Comparison of ENCODE assay signal across 13 cellular contexts in genomic region chr3:26307805-26308204, GRCh38.
DNase-seq lines count a peak whose midpoint lies in the region.
"Had no signal": no experiment of that assay in that cellular context is flagged by ENCODE, and none has a peak within 500 bp of the region (broad histone marks: within the 10 kb centered on the region; RNA-seq: fewer than 3 reads in every experiment).

No MANE protein-coding gene starts in this region.

- H4K91ac ChIP-seq in trophoblast cell (ENCODE audit: low read depth, low read length) = no peak overlapping the region

- peak overlapping the region; percentile 91 for H2BK5ac ChIP-seq in trophoblast cell (ENCODE audit: low read depth, low read length, poor library complexity)

- in situ Hi-C loops in G401 (cut with HindIII; ENCODE audit: low sequenced_read_pairs) = no loop called here

- H3K36me3 ChIP-seq in trophoblast cell (ENCODE audit: control insufficient read depth in 1 of 2, insufficient read depth in 2 of 2, low read length in 2 of 2) = no peaks in the 10 kb centered on the region
- no peaks in the 10 kb centered on the region for H3K36me3 ChIP-seq in effector memory CD4-positive, alpha-beta T cell (ENCODE audit: control insufficient read depth, insufficient read depth, low read length)

- no peak overlapping the region for H2AFZ ChIP-seq in trophoblast cell (ENCODE audit: insufficient read depth, low read length, poor library complexity)

- H3K27me3 ChIP-seq in trophoblast cell (ENCODE audit: insufficient read depth, low read length) = no peaks in the 10 kb centered on the region
- H3K27me3 ChIP-seq in effector memory CD4-positive, alpha-beta T cell (replicated peaks; ENCODE audit: control insufficient read depth, insufficient read depth, low read length, poor library complexity, severe bottlenecking) = no peaks in the 10 kb centered on the region
- H3K27me3 ChIP-seq: BLaER1 treated with 17β-estradiol and CSF1 and Interleukin-3, amounts not matched to agents 10 nM and 100 nM had no signal

- H3K79me1 ChIP-seq in trophoblast cell (ENCODE audit: low read length) = peaks cover 2% of the 10 kb centered on the region

- H3K4me3 ChIP-seq in trophoblast cell (ENCODE audit: low read depth, low read length) = no peak overlapping the region
- no peak overlapping the region for H3K4me3 ChIP-seq in effector memory CD4-positive, alpha-beta T cell (ENCODE audit: insufficient read depth, low read depth, low read length, poor library complexity, severe bottlenecking)
- H3K4me3 ChIP-seq: BLaER1 treated with 17β-estradiol and CSF1 and Interleukin-3, amounts not matched to agents 10 nM and 100 nM had no signal

- no peak overlapping the region for H3K4ac ChIP-seq in trophoblast cell (ENCODE audit: low read depth, low read length)

- no peak overlapping the region for H3K14ac ChIP-seq in trophoblast cell (ENCODE audit: low read length)

- peak; percentile 67 for DNase-seq in Ammon's horn (ENCODE audit: low spot score)
- DNase-seq in G401 (ENCODE audit: low spot score) = peak; percentile 26
- peak; percentile 5 to 20 for DNase-seq in hippocampal formation (lab: John Stamatoyannopoulos, UW)
- no peak for DNase-seq in trophoblast cell
- DNase-seq in AML-193 (lab: John Stamatoyannopoulos, UW) = no peak
- DNase-seq in effector memory CD4-positive, alpha-beta T cell = no peak
- DNase-seq in A172 (ENCODE audit: low spot score) = no peak
- DNase-seq: Calu3; CD4-positive, CD25-positive, alpha-beta regulatory T cell; DMS 273 treated with DMSO at 0.1 percent for 48 hours; GOT3; H9 had no signal

- no peak overlapping the region for H2AK5ac ChIP-seq in trophoblast cell (ENCODE audit: low read length)

- peak overlapping the region; percentile 82 for H2BK12ac ChIP-seq in trophoblast cell (ENCODE audit: low read length)

- H3K4me1 ChIP-seq in trophoblast cell (ENCODE audit: control insufficient read depth in 1 of 2, insufficient read depth in 2 of 2, low read length in 2 of 2) = peaks cover 2 to 3% of the 10 kb centered on the region in 2 experiments
- H3K4me1 ChIP-seq in effector memory CD4-positive, alpha-beta T cell (ENCODE audit: control insufficient read depth, insufficient read depth, low read length, poor library complexity, severe bottlenecking) = no peaks in the 10 kb centered on the region

- H3K27ac ChIP-seq in trophoblast cell (ENCODE audit: low read depth, low read length) = no peak overlapping the region
- no peak overlapping the region for H3K27ac ChIP-seq in effector memory CD4-positive, alpha-beta T cell (ENCODE audit: insufficient read depth, low read length, poor library complexity, severe bottlenecking)
- H3K27ac ChIP-seq: BLaER1 treated with 17β-estradiol and CSF1 and Interleukin-3, amounts not matched to agents 10 nM and 100 nM had no signal

- H4K8ac ChIP-seq in trophoblast cell (ENCODE audit: low read depth, low read length) = no peak overlapping the region

- H2BK120ac ChIP-seq in trophoblast cell (ENCODE audit: insufficient read depth, low read length, poor library complexity) = peak overlapping the region; percentile 87

- H3K79me2 ChIP-seq in trophoblast cell (ENCODE audit: control insufficient read depth, insufficient read depth, low read length, poor library complexity) = no peaks in the 10 kb centered on the region

- no CpG with 5 or more reads among the region's 3 CpGs for WGBS in trophoblast cell (ENCODE audit: extremely low coverage, insufficient coverage, insufficient read length)

- H3K23ac ChIP-seq in trophoblast cell (ENCODE audit: low read length) = no peak overlapping the region

- no peak overlapping the region for H3K4me2 ChIP-seq in trophoblast cell (ENCODE audit: low read length)

- no peaks in the 10 kb centered on the region for H3K9me3 ChIP-seq in trophoblast cell (ENCODE audit: insufficient read depth, low read depth, low read length)
- no peaks in the 10 kb centered on the region for H3K9me3 ChIP-seq in effector memory CD4-positive, alpha-beta T cell (ENCODE audit: control insufficient read depth, low read length)

- H3K9ac ChIP-seq in trophoblast cell (ENCODE audit: low read length) = no peak overlapping the region
- H3K9ac ChIP-seq: BLaER1 treated with 17β-estradiol and CSF1 and Interleukin-3, amounts not matched to agents 10 nM and 100 nM had no signal

- no peak overlapping the region for H3K18ac ChIP-seq in trophoblast cell (ENCODE audit: low read length)

- no peak overlapping the region for H4K12ac ChIP-seq in trophoblast cell (ENCODE audit: low read depth, low read length)

Comparison
In these comparisons a context has a peak if more than half of its experiments do, and no peak if none do; other contexts are left out.
1. DNase-seq: peak in Ammon's horn (single experiment), G401 (single experiment) and hippocampal formation (2 of 2); none in trophoblast cell (0 of 2), AML-193 (0 of 2), effector memory CD4-positive, alpha-beta T cell (0 of 3) and A172 (single experiment).